17 cellular contexts compared by ENCODE assay signal in the genomic region with DNA sequence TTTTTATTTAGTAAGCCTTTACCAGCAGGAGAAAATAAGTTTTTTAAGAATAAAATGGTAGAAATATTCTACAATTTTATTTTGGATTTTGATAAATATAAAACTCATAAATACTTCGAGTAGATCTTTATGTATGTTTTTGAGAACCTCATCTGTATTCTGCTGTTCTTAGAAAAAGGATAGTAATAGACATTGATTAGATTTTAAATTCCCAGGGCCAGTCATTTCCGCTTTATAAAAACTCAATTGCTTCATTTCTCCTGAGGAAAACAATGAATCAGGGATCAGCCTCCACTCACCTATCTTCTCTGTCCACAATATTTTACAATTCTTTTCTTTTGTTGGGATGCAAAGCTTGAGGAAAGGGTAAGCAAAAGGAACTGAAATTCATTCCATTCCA.
DNase-seq lines count a peak whose midpoint lies in the region; ATAC-seq and TF ChIP-seq lines count a peak whose summit lies in the region.
"Had no signal": no experiment of that assay in that cellular context is flagged by ENCODE, and none has a peak within 500 bp of the region (broad histone marks: within the 10 kb centered on the region; RNA-seq: fewer than 3 reads in every experiment).

No MANE protein-coding gene starts in this region.

- CTCF ChIA-PET in mammary epithelial cell (lab: Charles Lee; ENCODE audit: low non-redundant PET), result no interaction called here
- CTCF ChIA-PET in MCF 10A (lab: Yijun Ruan, JAX), result no interaction called here
- CTCF ChIA-PET in PC-3 (lab: Charles Lee), result no interaction called here

- H3K27ac ChIP-seq in mammary epithelial cell (ENCODE audit: insufficient read depth, low read depth, low read length), result no peak overlapping the region
- H3K27ac ChIP-seq in PC-3 (ENCODE audit: low read length), result peak overlapping the region; percentile 8; the same call in 1 of the 2 replicates
- H3K27ac ChIP-seq in uterus, result peak overlapping the region; percentile 48 to 60
- H3K27ac ChIP-seq: 22Rv1 had no signal

- no peaks in the 10 kb centered on the region for H3K4me1 ChIP-seq in mammary epithelial cell (ENCODE audit: insufficient read depth, low read length)
- peaks cover 11% of the 10 kb centered on the region for H3K4me1 ChIP-seq in PC-3 (ENCODE audit: insufficient read depth, low read length)
- H3K4me1 ChIP-seq in uterus, result no peaks in the 10 kb centered on the region

- intact Hi-C loops in mammary epithelial cell (cut with micrococcal nuclease) (no loop called here), MCF 10A (cut with micrococcal nuclease) (no loop called here), PC-3 (cut with micrococcal nuclease) (no loop called here), uterus (cut with DNase I; ENCODE audit: low total_unique reads) (no loop called here)

- H3K27me3 Mint-ChIP-seq in MCF 10A (ENCODE audit: insufficient read depth, unreplicated experiment), result no peaks in the 10 kb centered on the region
- H3K27me3 Mint-ChIP-seq: B cell; CD4-positive, alpha-beta T cell; IgD-negative memory B cell had no signal

- no peak overlapping the region for H3K27ac Mint-ChIP-seq in MCF 10A (ENCODE audit: low read depth, unreplicated experiment)
- H3K27ac Mint-ChIP-seq: B cell; CD4-positive, alpha-beta T cell; IgD-negative memory B cell had no signal

- no peaks in the 10 kb centered on the region for H3F3A ChIP-seq in PC-3 (ENCODE audit: low read length, unreplicated experiment)

- no peaks in the 10 kb centered on the region for H3K9me2 ChIP-seq in PC-3 (replicated peaks; ENCODE audit: low read length)

- no peak for TF ChIP-seq POLR2A in uterus (IDR thresholded peaks at IDR 0.05)

- WGBS in mammary epithelial cell (ENCODE audit: low coverage, missing lambda C conversion rate), result 92% methylated on average over 2 of the region's 2 CpGs

- dilution Hi-C loops in mammary epithelial cell (cut with HindIII; ENCODE audit: low sequenced_read_pairs), result no loop called here

- in situ Hi-C loops in mammary epithelial cell (cut with MboI; ENCODE audit: low sequenced_read_pairs in 2 of 2), result no loop called here

- POLR2A ChIA-PET in MCF 10A (lab: Yijun Ruan, JAX), result no interaction called here
- POLR2A ChIA-PET in PC-3 (lab: Charles Lee; ENCODE audit: unreplicated experiment), result no interaction called here

- no peak for ATAC-seq in PC-3
- ATAC-seq in HG03432 (IDR thresholded peaks at IDR 0.05; ENCODE audit: unreplicated experiment), result no peak
- no peak for ATAC-seq in GM18519 (IDR thresholded peaks at IDR 0.05; ENCODE audit: low FRiP score, unreplicated experiment)

- H3K27me3 ChIP-seq in mammary epithelial cell (ENCODE audit: insufficient read depth, low read length) (no peaks in the 10 kb centered on the region), PC-3 (ENCODE audit: low read length) (no peaks in the 10 kb centered on the region), uterus (no peaks in the 10 kb centered on the region)

- TF ChIP-seq CTCF in mammary epithelial cell (conservative IDR thresholded peaks at IDR 0.05 in 1 of 2, IDR thresholded peaks at IDR 0.05 in 1 of 2; ENCODE audit: extremely low read depth in 1 of 2, insufficient read depth in 1 of 2, low read depth in 1 of 2, low read length in 2 of 2) (no peak), MCF 10A (IDR thresholded peaks at IDR 0.05; ENCODE audit: unreplicated experiment) (no peak), PC-3 (conservative IDR thresholded peaks at IDR 0.05; ENCODE audit: low read depth, low read length) (no peak), choroid plexus epithelial cell (conservative IDR thresholded peaks at IDR 0.05; ENCODE audit: low read depth, low read length) (no peak), uterus (IDR thresholded peaks at IDR 0.05) (no peak)

- no peak overlapping the region for H3K9ac ChIP-seq in mammary epithelial cell (ENCODE audit: insufficient read depth, low read length)
- H3K9ac ChIP-seq in PC-3 (ENCODE audit: low read length), result no peak overlapping the region

- H4K20me1 ChIP-seq in mammary epithelial cell (ENCODE audit: insufficient read depth, low read length) (no peaks in the 10 kb centered on the region), PC-3 (ENCODE audit: low read length) (no peaks in the 10 kb centered on the region)

- no peak overlapping the region for H3K4me2 ChIP-seq in mammary epithelial cell (ENCODE audit: insufficient read depth, low read depth, low read length)
- H3K4me2 ChIP-seq in PC-3 (ENCODE audit: low read length), result no peak overlapping the region

- H3K9me3 Mint-ChIP-seq in MCF 10A (ENCODE audit: unreplicated experiment), result no peaks in the 10 kb centered on the region

- no peak overlapping the region for H3K4me3 ChIP-seq in mammary epithelial cell (replicated peaks in 1 of 3; ENCODE audit: insufficient read depth in 1 of 3, low read depth in 2 of 3, low read length in 3 of 3)
- no peak overlapping the region for H3K4me3 ChIP-seq in PC-3 (ENCODE audit: low read length)
- H3K4me3 ChIP-seq in choroid plexus epithelial cell (ENCODE audit: low read depth, low read length), result no peak overlapping the region
- no peak overlapping the region for H3K4me3 ChIP-seq in uterus

- DNase-seq in mammary epithelial cell (no peak), MCF 10A (ENCODE audit: unreplicated experiment) (no peak), PC-3 (no peak), choroid plexus epithelial cell (ENCODE audit: low read depth) (peak; percentile 14), uterus (no peak)
- no peak for DNase-seq in activated CD8-positive, alpha-beta memory T cell treated with anti-CD3 and anti-CD28 coated beads for 24 hours
- DNase-seq: C1 segment of cervical spinal cord; Calu3; CD4-positive, alpha-beta T cell; DMS 273 treated with DMSO at 0.1 percent for 48 hours; DMS79 treated with DMSO at 0.1 percent for 48 hours; H7 had no signal

- BruUV-seq in mammary epithelial cell (replicated peaks; lab: Mats Ljungman, UMichigan), result no TSS peak
- BruUV-seq in MCF 10A (replicated peaks; lab: Mats Ljungman, UMichigan), result no TSS peak
- no TSS peak for BruUV-seq in PC-3 (replicated peaks; lab: Mats Ljungman, UMichigan)

- H3K79me2 ChIP-seq in mammary epithelial cell (ENCODE audit: insufficient read depth, low read length), result no peaks in the 10 kb centered on the region
- H3K79me2 ChIP-seq in PC-3 (ENCODE audit: low read length), result no peaks in the 10 kb centered on the region

- H3K9me3 ChIP-seq in mammary epithelial cell (replicated peaks; ENCODE audit: insufficient read depth, low read length) (no peaks in the 10 kb centered on the region), PC-3 (ENCODE audit: low read length) (no peaks in the 10 kb centered on the region), uterus (no peaks in the 10 kb centered on the region)

- H3K4me3 Mint-ChIP-seq in MCF 10A (ENCODE audit: unreplicated experiment), result no peak overlapping the region
- H3K4me3 Mint-ChIP-seq: B cell; CD4-positive, alpha-beta T cell; IgD-negative memory B cell had no signal

- H3K36me3 Mint-ChIP-seq in MCF 10A (ENCODE audit: insufficient read depth, unreplicated experiment), result no peaks in the 10 kb centered on the region
- H3K36me3 Mint-ChIP-seq: IgD-negative memory B cell had no signal

- H3K36me3 ChIP-seq in mammary epithelial cell (ENCODE audit: insufficient read depth, low read length) (no peaks in the 10 kb centered on the region), PC-3 (ENCODE audit: low read depth, low read length) (no peaks in the 10 kb centered on the region), uterus (no peaks in the 10 kb centered on the region)

- peaks cover 6% of the 10 kb centered on the region for H3K4me1 Mint-ChIP-seq in MCF 10A (ENCODE audit: insufficient read depth, unreplicated experiment)
- H3K4me1 Mint-ChIP-seq: B cell, IgD-negative memory B cell had no signal

- peak overlapping the region; percentile 52 for H2AFZ ChIP-seq in mammary epithelial cell (ENCODE audit: low read depth, low read length)
- no peak overlapping the region for H2AFZ ChIP-seq in PC-3 (ENCODE audit: low read length)
